8 cellular contexts compared by ENCODE assay signal in the genomic region with DNA sequence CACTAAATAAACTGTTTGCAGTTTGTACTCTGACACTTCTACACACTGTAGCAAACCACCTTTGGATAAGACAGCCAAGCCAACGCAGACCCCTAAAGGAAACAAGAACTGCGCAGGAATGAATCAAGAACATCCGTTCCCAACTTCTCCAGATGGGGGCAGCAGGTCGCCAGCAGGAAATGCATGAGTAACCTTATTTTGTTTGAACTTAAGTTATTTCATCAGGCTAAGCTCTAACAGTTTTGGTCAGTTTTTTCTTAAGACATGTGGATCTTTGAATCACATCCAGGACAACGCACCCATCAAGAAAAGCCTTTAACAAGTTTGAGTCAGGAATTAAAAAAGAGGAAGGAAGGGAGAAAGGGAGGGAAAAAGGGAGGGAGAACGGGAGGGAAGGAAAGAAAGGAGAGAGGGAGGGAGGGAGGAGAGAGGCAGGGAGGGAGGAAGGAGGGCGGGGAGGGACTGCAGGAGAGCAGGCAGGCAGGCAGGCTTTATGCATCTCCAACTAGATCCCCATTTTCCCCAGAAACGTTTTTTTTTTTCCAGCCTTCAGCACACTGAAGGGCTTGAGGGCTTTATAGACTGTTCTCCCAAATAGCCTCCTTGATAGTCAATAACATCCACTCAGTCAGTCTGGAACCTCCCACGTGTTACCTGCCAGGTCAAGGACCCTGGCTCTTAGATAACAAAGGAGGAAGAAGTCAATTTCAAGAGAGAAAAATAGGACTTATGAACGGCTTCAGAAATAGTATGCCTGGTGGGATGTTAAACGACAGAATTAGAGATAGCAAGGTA. TPM values are rescaled to one million over a fixed set of nuclear protein-coding genes. Genes with fewer than 3 reads are reported as not detected.
DNase-seq lines count a peak whose midpoint lies in the region; ATAC-seq, FAIRE-seq and TF ChIP-seq lines count a peak whose summit lies in the region.

No MANE protein-coding gene starts in this region.

- peak; percentile 79 for TF ChIP-seq CTCF in HepG2 (CRISPR knock-in tag; IDR thresholded peaks at IDR 0.05)

- TF ChIP-seq POLR2A in HepG2 (IDR thresholded peaks at IDR 0.05; ENCODE audit: insufficient read depth in 1 of 2, low read depth in 2 of 2, low read length in 2 of 2) = no peak

- no peaks in the 10 kb centered on the region for H3K9me3 Mint-ChIP-seq in activated CD4-positive, alpha-beta T cell treated with anti-CD3 and anti-CD28 coated beads, Interleukin-2, amount 10 ng/mL, durations not matched to agents 24 days and 14 days

- in situ Hi-C loops in HepG2 (cut with HindIII; ENCODE audit: extremely low pct_ligation_motif_present, low pct_unique_long_range_greater_than_20kb) = loop anchor here (5.0 to 25.0 kb wide), 3 partner anchors 107 to 328 kb away; no protein-coding TSS in a partner anchor

- peaks cover 5% of the 10 kb centered on the region for H3K4me1 Mint-ChIP-seq in activated CD4-positive, alpha-beta T cell treated with anti-CD3 and anti-CD28 coated beads, Interleukin-2, amount 10 ng/mL, durations not matched to agents 24 days and 14 days

- TF ChIP-seq EP300 in HepG2 (IDR thresholded peaks at IDR 0.05; ENCODE audit: low read depth in 2 of 2, low read length in 2 of 2) = no peak
- TF ChIP-seq EP300 in HepG2 (CRISPR knock-in tag; IDR thresholded peaks at IDR 0.05; ENCODE audit: borderline replicate concordance) = no peak

- peak overlapping the region; percentile 69 for H3K27ac Mint-ChIP-seq in activated CD4-positive, alpha-beta T cell treated with anti-CD3 and anti-CD28 coated beads, Interleukin-2, amount 10 ng/mL, durations not matched to agents 24 days and 14 days

- H3K79me2 ChIP-seq in HepG2 (ENCODE audit: insufficient read depth, low read length) = no peaks in the 10 kb centered on the region

- no peaks in the 10 kb centered on the region for H4K20me1 ChIP-seq in HepG2 (ENCODE audit: insufficient read depth, low read length)

- 2% methylated on average over 11 of the region's 11 CpGs for WGBS in HepG2 (ENCODE audit: low lambda C conversion rate)

- ATAC-seq in HepG2 = peak; percentile 84

- TF ChIP-seq RAD21 in HepG2 (CRISPR knock-in tag; IDR thresholded peaks at IDR 0.05) = peak; percentile 32; the same call in 1 of the 2 replicates

- H3K4me2 ChIP-seq in HepG2 (ENCODE audit: low read depth, low read length) = peak overlapping the region; percentile 64

- POLR2A ChIA-PET in HepG2 (lab: Yijun Ruan, JAX) = interaction anchor here (1.2 to 1.7 kb wide), 3 partner anchors 27 to 148 kb away, joined by 3 to 11 read pairs (median 5); partner anchors contain the start of gene ARSB

- no TSS peak for BruUV-seq in HepG2 (replicated peaks; lab: Mats Ljungman, UMichigan)

- H3K4me1 ChIP-seq in HepG2 (ENCODE audit: insufficient read depth, low read length) = peaks cover 24% of the 10 kb centered on the region

- H3K36me3 Mint-ChIP-seq in activated CD4-positive, alpha-beta T cell treated with anti-CD3 and anti-CD28 coated beads, Interleukin-2, amount 10 ng/mL, durations not matched to agents 24 days and 14 days (ENCODE audit: low read depth) = no peaks in the 10 kb centered on the region

- intact Hi-C loops in activated CD4-positive, alpha-beta T cell treated with anti-CD3 and anti-CD28 coated beads, Interleukin-2, amount 10 ng/mL, durations not matched to agents 24 days and 14 days (cut with micrococcal nuclease) = loop anchor here (1.0 to 5.0 kb wide), 7 partner anchors 103 to 949 kb away; partner anchors contain the start of gene JMY
- intact Hi-C loops in HepG2 (cut with micrococcal nuclease; ENCODE audit: unreplicated experiment) = loop anchor here (1.0 to 10.0 kb wide), 4 partner anchors 61 to 330 kb away; no protein-coding TSS in a partner anchor

- H3K4me3 ChIP-seq in HepG2 (replicated peaks in 1 of 3; ENCODE audit: insufficient read depth in 1 of 3, low read depth in 2 of 3, low read length in 3 of 3) = peak overlapping the region in 2 of 3 experiments; percentile 8 to 30; a peak in 4 of 6 replicates

- peak overlapping the region; percentile 6 for H2AFZ ChIP-seq in HepG2 (ENCODE audit: low read length)

- H3K9ac ChIP-seq in HepG2 (ENCODE audit: insufficient read depth, low read depth, low read length) = no peak overlapping the region

- H3K27me3 ChIP-seq in HepG2 (ENCODE audit: control insufficient read depth in 1 of 2, insufficient read depth in 2 of 2, low read length in 2 of 2) = no peaks in the 10 kb centered on the region

- peak; percentile 74 for DNase-seq in AG08395 (ENCODE audit: low spot score)
- DNase-seq in GOT3 (lab: John Stamatoyannopoulos, UW) = peak; percentile 16
- peak; percentile 8 for DNase-seq in NCI-H510A (lab: John Stamatoyannopoulos, UW)
- peak; percentile 88 for DNase-seq in activated CD4-positive, alpha-beta T cell treated with anti-CD3 and anti-CD28 coated beads, Interleukin-2, amount 10 ng/mL, durations not matched to agents 24 days and 14 days
- peak; percentile 92 for DNase-seq in dedifferentiated amniotic fluid mesenchymal stem cell (ENCODE audit: extremely low spot score)
- peak; percentile 64 for DNase-seq in HepG2 (ENCODE audit: low spot score)
- DNase-seq in stimulated activated CD4-positive, alpha-beta T cell treated with anti-CD3 and anti-CD28 coated beads, Interleukin-4, amount 100 ng/mL, for 1 hour = peak; percentile 66
- DNase-seq in 8988T = no peak

- FAIRE-seq in HepG2 (lab: Jason Lieb, UNC) = peak; percentile 89

- CTCF ChIA-PET in HepG2 (lab: Yijun Ruan, JAX; ENCODE audit: low intra/inter-chr PET ratio, low total read pairs) = interaction anchor here (0.9 to 3.3 kb wide), 5 partner anchors 109 to 331 kb away, joined by 3 to 53 read pairs (median 4); no protein-coding TSS in a partner anchor

- no peaks in the 10 kb centered on the region for H3K9me3 ChIP-seq in HepG2 (ENCODE audit: low read length)

- no peaks in the 10 kb centered on the region for H3K36me3 ChIP-seq in HepG2 (replicated peaks in 1 of 2; ENCODE audit: control insufficient read depth in 1 of 2, insufficient read depth in 2 of 2, low read length in 2 of 2)

- peak overlapping the region; percentile 41 for H3K4me3 Mint-ChIP-seq in activated CD4-positive, alpha-beta T cell treated with anti-CD3 and anti-CD28 coated beads, Interleukin-2, amount 10 ng/mL, durations not matched to agents 24 days and 14 days

- H3K27ac ChIP-seq in HepG2 (ENCODE audit: extremely low read length, insufficient read depth, low read length) = no peak overlapping the region

- H3K27me3 Mint-ChIP-seq in activated CD4-positive, alpha-beta T cell treated with anti-CD3 and anti-CD28 coated beads, Interleukin-2, amount 10 ng/mL, durations not matched to agents 24 days and 14 days = peaks cover 1% of the 10 kb centered on the region

TF ChIP-seq in HepG2, 621 proteins besides CTCF, POLR2A, EP300 and RAD21 (continues in another document):
- peak; percentile 36; the same call in 1 of the 2 replicates for TF ChIP-seq RARA (CRISPR knock-in tag; IDR thresholded peaks at IDR 0.05)
- TF ChIP-seq MTF1 (CRISPR knock-in tag; IDR thresholded peaks at IDR 0.05) = no peak
- TF ChIP-seq KAT8 (CRISPR knock-in tag; IDR thresholded peaks at IDR 0.05) = peak; percentile 14; the same call in 1 of the 2 replicates
- peak; percentile 80; the same call in 1 of the 2 replicates for TF ChIP-seq ZNF710 (CRISPR knock-in tag; IDR thresholded peaks at IDR 0.05; ENCODE audit: borderline replicate concordance)
- no peak for TF ChIP-seq CC2D1A (CRISPR knock-in tag; IDR thresholded peaks at IDR 0.05)
- TF ChIP-seq RFX3 (CRISPR knock-in tag; IDR thresholded peaks at IDR 0.05) = no peak
- TF ChIP-seq HNRNPK (IDR thresholded peaks at IDR 0.05; ENCODE audit: low read depth, low read length, poor library complexity, severe bottlenecking) = peak; percentile 87

RNA-seq across cellular contexts. Expression of gene BHMT, which starts 22.2 kb away (rescaled TPM):
- not detected in 2 replicates for total RNA-seq in activated CD4-positive, alpha-beta T cell treated with anti-CD3 and anti-CD28 coated beads, Interleukin-2, amount 10 ng/mL, durations not matched to agents 24 days and 14 days
- 6.4 and 10.9 TPM in 2 replicates for total RNA-seq in HepG2 (2016; rRNA removed; fragmentation: Illumina TruSeq; extraction: Trizol)
- total RNA-seq in HepG2 (2016; cell fraction: cytosol; rRNA removed; fragmentation: Illumina TruSeq; extraction: Trizol; ENCODE audit: low read depth) = 0.62 and 1.3 TPM in 2 replicates
- total RNA-seq in HepG2 (2016; cell fraction: insoluble cytoplasmic fraction; rRNA removed; fragmentation: Illumina TruSeq; extraction: Trizol) = 7.5 and 9.6 TPM in 2 replicates
- total RNA-seq in HepG2 (2016; cell fraction: membrane; rRNA removed; fragmentation: Illumina TruSeq; extraction: Trizol) = 1.8 and 2.3 TPM in 2 replicates
- 3.3 and 3.5 TPM in 2 replicates for total RNA-seq in HepG2 (2016; cell fraction: nucleus; rRNA removed; fragmentation: Illumina TruSeq; extraction: Trizol)
- 0.40 and 0.63 TPM in 2 replicates for polyA plus RNA-seq in HepG2 (2011; rRNA removed)
- polyA plus RNA-seq in HepG2 (2011; cell fraction: cytosol; rRNA removed) = 0.72 and 0.81 TPM in 2 replicates
- 1.0 and 1.3 TPM in 2 replicates for polyA plus RNA-seq in HepG2 (2011; cell fraction: nucleus; rRNA removed)
- 3.5 and 15.0 TPM in 2 replicates for polyA plus RNA-seq in HepG2 (2012)
- polyA plus RNA-seq in HepG2 (2016; cell fraction: cytosol; fragmentation: Illumina TruSeq; extraction: Trizol; ENCODE audit: low read depth) = 0.29 and 0.47 TPM in 2 replicates
- 11.2 and 11.3 TPM in 2 replicates for polyA plus RNA-seq in HepG2 (2016; cell fraction: insoluble cytoplasmic fraction; fragmentation: Illumina TruSeq; extraction: Trizol; ENCODE audit: low read depth)
- 1.3 and 1.5 TPM in 2 replicates for polyA plus RNA-seq in HepG2 (2016; cell fraction: membrane; fragmentation: Illumina TruSeq; extraction: Trizol; ENCODE audit: low read depth)
- polyA plus RNA-seq in HepG2 (2016; cell fraction: nucleus; fragmentation: Illumina TruSeq; extraction: Trizol; ENCODE audit: insufficient read depth, low read depth) = 4.6 and 5.3 TPM in 2 replicates
- polyA minus RNA-seq in HepG2 (2011; rRNA and poly(A)+ RNA removed; ENCODE audit: low replicate concordance) = 1.1 TPM in 1 of 2 replicates, not detected in the other
- polyA minus RNA-seq in HepG2 (2011; cell fraction: cytosol; rRNA and poly(A)+ RNA removed) = 1.1 and 1.4 TPM in 2 replicates
- polyA minus RNA-seq in HepG2 (2011; cell fraction: nucleus; rRNA and poly(A)+ RNA removed) = 1.3 and 3.9 TPM in 2 replicates
